16 cellular contexts compared by ENCODE assay signal in the genomic region with DNA sequence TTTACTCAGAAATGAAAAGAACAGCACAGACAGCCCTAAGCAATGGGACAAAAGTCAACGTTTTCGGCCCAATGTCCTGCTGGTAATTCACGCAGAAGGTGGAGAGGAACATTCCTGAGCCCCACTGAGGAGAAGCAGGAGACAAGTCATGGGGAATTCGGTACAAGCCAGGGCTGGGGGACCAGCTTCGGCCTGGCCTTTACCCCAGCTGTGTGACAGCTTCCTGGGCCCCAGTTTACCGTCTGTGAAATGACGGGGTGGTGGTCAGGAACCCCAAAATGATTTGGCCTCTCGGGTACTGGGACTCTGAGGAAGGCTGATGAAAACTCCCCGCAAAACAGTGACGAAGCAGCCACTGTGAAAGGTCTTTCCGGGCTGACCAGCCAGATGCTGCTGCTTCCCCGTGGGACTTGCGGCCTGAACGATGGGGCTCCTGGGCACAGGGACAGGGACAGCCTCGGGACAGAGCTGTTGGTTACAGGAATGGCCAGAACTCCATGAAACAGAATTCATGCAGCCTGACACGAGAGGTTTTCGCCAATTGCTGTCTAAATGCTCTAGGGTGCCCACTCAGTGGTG. TPM values are rescaled to one million over a fixed set of nuclear protein-coding genes. Genes with fewer than 3 reads are reported as not detected.
"Had no signal": no experiment of that assay in that cellular context is flagged by ENCODE, and none has a peak within 500 bp of the region (broad histone marks: within the 10 kb centered on the region; RNA-seq: fewer than 3 reads in every experiment).

No MANE protein-coding gene starts in this region.

- DNase-seq: activated CD4-positive, alpha-beta T cell treated with anti-CD3 and anti-CD28 coated beads for 48 hours; activated CD4-positive, CD25-positive, alpha-beta regulatory T cell; activated naive CD4-positive, alpha-beta T cell treated with anti-CD3 and anti-CD28 coated beads, Interleukin-2, amount 50 U/mL, for 16 hours; activated T-cell treated with anti-CD3 and anti-CD28 coated beads, Interleukin-2, amount 50 U/mL, for 24 hours; effector memory CD4-positive, alpha-beta T cell; esophagus squamous epithelium; stimulated activated naive B cell treated with anti-CD40 and anti-IgM and Interleukin-4, amounts not matched to agents 10 μg/mL and 1 μg/mL and 100 μg/mL, for 72 hours; T-helper 9 cell had no signal

- ATAC-seq: activated CD8-positive, alpha-beta T cell treated with anti-CD3 and anti-CD28 coated beads for 36 hours; left lung; SK-N-SH treated with all-trans-retinoic acid at 6 μM for 48 hours; stimulated activated naive B cell treated with anti-CD40 and anti-IgM and Interleukin-4, amounts not matched to agents 10 μg/mL and 1 μg/mL and 100 μg/mL, for 72 hours had no signal

- H2AFZ ChIP-seq: neural progenitor cell had no signal

- H3K4me1 ChIP-seq: left lung, spleen, tibial artery, vagina had no signal

- H3K9me3 ChIP-seq: esophagus squamous epithelium, left lung, spleen, vagina had no signal

- H3K9ac ChIP-seq: neural progenitor cell had no signal

- H3K36me3 ChIP-seq: esophagus squamous epithelium, left lung, spleen, tibial artery, vagina had no signal

- H3K4me2 ChIP-seq: neural progenitor cell had no signal

- H3K27me3 ChIP-seq: neural progenitor cell, vagina had no signal

- H3K4me3 ChIP-seq: esophagus squamous epithelium, left lung, neural progenitor cell, spleen, tibial artery, vagina had no signal

- H3K27ac ChIP-seq: esophagus squamous epithelium, left lung, neural progenitor cell, spleen, tibial artery, vagina had no signal

RNA-seq across cellular contexts. Expression of a gene that starts 21.6 kb away (rescaled TPM):
- total RNA-seq: bronchial epithelial cell had no signal
